In the genomic region with DNA sequence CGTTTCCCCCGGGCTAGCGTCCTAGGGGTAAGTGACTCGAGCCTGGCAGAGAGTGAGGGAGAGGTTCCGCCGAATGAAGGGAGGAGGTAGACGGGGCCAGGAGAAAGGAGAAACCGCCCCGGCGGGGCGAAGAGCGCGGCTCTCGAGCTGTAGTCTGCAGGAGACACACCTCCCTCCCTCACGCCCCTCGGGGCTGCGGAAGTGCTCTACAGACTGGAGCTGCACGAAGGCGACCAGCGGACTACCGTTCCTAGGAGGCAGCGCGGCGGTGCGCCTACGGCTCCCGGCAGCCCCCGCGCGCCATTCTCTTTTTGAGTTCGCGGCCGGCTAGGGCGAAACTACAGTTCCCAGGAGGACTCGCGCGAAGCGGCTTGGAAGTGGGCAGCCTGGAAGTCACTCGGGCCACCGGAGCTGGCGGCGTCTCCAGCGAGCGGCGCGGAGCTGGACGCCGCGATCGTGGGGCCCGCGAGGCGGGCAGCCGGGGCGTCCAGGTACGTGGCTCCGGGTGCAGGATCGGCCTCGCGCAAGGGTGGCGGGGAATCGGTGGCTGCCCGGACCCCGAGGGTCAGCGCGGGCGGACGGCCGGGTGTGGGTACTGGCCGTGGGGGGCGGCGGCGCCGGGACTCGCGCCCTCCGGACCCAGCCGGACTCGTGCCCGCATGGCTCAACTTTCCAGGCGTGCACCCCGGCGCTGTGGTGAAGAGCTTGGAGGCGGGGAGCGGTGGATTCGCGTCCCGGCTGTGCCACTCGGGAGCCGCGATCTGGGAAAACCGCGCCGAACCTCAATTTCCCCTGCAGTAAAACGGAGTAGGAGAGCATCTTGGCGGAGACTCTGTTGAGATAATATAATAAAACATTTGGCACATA, we compare ENCODE assay signal across 8 cellular contexts. TPM values are rescaled to one million over a fixed set of nuclear protein-coding genes. Genes with fewer than 3 reads are reported as not detected.
DNase-seq lines count a peak whose midpoint lies in the region; ATAC-seq and TF ChIP-seq lines count a peak whose summit lies in the region.

A gene with protein sequence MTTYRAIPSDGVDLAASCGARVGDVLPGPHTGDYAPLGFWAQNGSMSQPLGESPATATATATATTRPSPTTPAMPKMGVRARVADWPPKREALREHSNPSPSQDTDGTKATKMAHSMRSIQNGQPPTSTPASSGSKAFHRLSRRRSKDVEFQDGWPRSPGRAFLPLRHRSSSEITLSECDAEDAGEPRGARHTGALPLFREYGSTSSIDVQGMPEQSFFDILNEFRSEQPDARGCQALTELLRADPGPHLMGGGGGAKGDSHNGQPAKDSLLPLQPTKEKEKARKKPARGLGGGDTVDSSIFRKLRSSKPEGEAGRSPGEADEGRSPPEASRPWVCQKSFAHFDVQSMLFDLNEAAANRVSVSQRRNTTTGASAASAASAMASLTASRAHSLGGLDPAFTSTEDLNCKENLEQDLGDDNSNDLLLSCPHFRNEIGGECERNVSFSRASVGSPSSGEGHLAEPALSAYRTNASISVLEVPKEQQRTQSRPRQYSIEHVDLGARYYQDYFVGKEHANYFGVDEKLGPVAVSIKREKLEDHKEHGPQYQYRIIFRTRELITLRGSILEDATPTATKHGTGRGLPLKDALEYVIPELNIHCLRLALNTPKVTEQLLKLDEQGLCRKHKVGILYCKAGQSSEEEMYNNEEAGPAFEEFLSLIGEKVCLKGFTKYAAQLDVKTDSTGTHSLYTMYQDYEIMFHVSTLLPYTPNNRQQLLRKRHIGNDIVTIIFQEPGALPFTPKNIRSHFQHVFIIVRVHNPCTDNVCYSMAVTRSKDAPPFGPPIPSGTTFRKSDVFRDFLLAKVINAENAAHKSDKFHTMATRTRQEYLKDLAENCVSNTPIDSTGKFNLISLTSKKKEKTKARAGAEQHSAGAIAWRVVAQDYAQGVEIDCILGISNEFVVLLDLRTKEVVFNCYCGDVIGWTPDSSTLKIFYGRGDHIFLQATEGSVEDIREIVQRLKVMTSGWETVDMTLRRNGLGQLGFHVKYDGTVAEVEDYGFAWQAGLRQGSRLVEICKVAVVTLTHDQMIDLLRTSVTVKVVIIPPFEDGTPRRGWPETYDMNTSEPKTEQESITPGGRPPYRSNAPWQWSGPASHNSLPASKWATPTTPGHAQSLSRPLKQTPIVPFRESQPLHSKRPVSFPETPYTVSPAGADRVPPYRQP (N-terminal part only) (plus strand): TSS at position 341 of the 867 bp plus-strand sequence. CDS start 174,358 bp downstream, outside the sequence.

- 0 to 1% methylated on average over 20 to 42 of the region's 96 CpGs for WGBS in upper lobe of left lung, 2 donors

- intact Hi-C loops in cardiac septum (cut with DNase I): loop anchor here (2.0 to 5.0 kb wide), 3 partner anchors 98 to 430 kb away; a partner anchor contains a TSS

- peak; percentile 81 for ATAC-seq in HG02763 (IDR thresholded peaks at IDR 0.05; ENCODE audit: unreplicated experiment)
- ATAC-seq in upper lobe of left lung (ENCODE audit: low FRiP score in 2 of 2): peak; percentile 98

- peak within 1 kb of the TSS; percentile 85 for H3K9ac ChIP-seq in adipocyte (ENCODE audit: low read length)

- H3K4me3 ChIP-seq in GM12865 (ENCODE audit: low read depth, low read length) (peak within 1 kb of the TSS; percentile 90), adipocyte (ENCODE audit: low read length) (peak within 1 kb of the TSS; percentile 92), upper lobe of left lung (peak within 1 kb of the TSS; percentile 69 to 95 (median 85))

- H3K9me3 ChIP-seq in adipocyte (ENCODE audit: control insufficient read depth, low read length) (no peaks in the 10 kb centered on the region), upper lobe of left lung (no peaks in the 10 kb centered on the region)

- peak in 3 of 4 donors; percentile 34 to 78 (median 73) for TF ChIP-seq POLR2A in upper lobe of left lung (IDR thresholded peaks at IDR 0.05)

- H3K27me3 ChIP-seq in adipocyte (replicated peaks; ENCODE audit: control insufficient read depth, insufficient read depth, low read length) (no peaks in the 10 kb centered on the region), upper lobe of left lung (no peaks in the 10 kb centered on the region)

- H3K36me3 ChIP-seq in adipocyte (ENCODE audit: control insufficient read depth, insufficient read depth, low read length, severe bottlenecking): no peaks in the 10 kb centered on the region
- H3K36me3 ChIP-seq in upper lobe of left lung: no peaks in the 10 kb centered on the region

- TF ChIP-seq CTCF in GM12865 (IDR thresholded peaks at IDR 0.05; ENCODE audit: insufficient read depth, low read depth, low read length, missing control alignments) (no peak), upper lobe of left lung (IDR thresholded peaks at IDR 0.05) (peak in 3 of 6 experiments; percentile 5 to 27 (median 26))

- DNase-seq in GM12865 (ENCODE audit: low read depth): peak; percentile 98
- DNase-seq in NCI-H1417 treated with DMSO at 0.1 percent for 48 hours (lab: John Stamatoyannopoulos, UW): peak; percentile 69
- peak; percentile 99 for DNase-seq in SW480 (ENCODE audit: low spot score)
- DNase-seq in adipocyte (ENCODE audit: low read depth): peak; percentile 99
- DNase-seq in cardiac septum (ENCODE audit: low spot score): peak; percentile 97
- peak; percentile 94 for DNase-seq in pons (ENCODE audit: low spot score)
- DNase-seq in upper lobe of left lung: peak; percentile 97 to 98

- H3K27ac ChIP-seq in upper lobe of left lung: peak within 1 kb of the TSS; percentile 50 to 88 (median 57)

- TF ChIP-seq EP300 in upper lobe of left lung (IDR thresholded peaks at IDR 0.05): no peak

- peaks cover 8% of the 10 kb centered on the region for H3K4me1 ChIP-seq in adipocyte (ENCODE audit: control insufficient read depth, insufficient read depth, low read length)
- H3K4me1 ChIP-seq in upper lobe of left lung: peaks cover 10 to 37% (median 13%) of the 10 kb centered on the region in 4 donors

RNA-seq across cellular contexts. Expression of the gene that starts here (rescaled TPM):
- 14.0 TPM for total RNA-seq in cardiac septum
- total RNA-seq in upper lobe of left lung: 10 to 100 TPM; 57.3 to 91.6 (median 69.4) TPM

Comparison
In these comparisons a context has a peak if more than half of its experiments do, and no peak if none do; other contexts are left out.
1. Peak in every context shown above with its lines: DNase-seq, ATAC-seq, H3K4me3 ChIP-seq and H3K27ac ChIP-seq.